ENCODE assay signal across 1 cellular context in the genomic region with DNA sequence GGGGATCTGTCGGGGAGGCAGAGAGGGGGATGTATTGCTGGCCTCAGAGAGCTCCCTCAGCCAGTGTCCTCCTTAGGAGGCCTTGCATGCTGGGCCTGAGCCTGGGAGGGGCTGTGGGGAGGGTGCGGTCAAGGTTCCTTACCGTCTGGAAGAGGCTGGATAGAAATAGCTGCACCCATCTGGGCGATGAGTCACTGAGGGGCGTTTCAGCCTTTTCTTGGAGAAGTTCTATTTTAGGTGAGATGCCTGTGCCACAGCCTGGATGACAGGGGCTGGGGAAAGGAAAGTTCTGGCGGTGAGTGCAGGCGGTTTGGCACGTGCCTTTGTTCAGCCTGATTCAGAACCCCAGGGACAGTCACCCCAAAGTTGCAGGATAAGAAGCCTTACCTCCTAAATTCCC.
TF ChIP-seq lines count a peak whose summit lies in the region.

No MANE protein-coding gene starts in this region.

TF ChIP-seq in GM23338, 12 proteins besides CTCF, POLR2A, EP300 and RAD21 (continued from another document):
- TF ChIP-seq, protein P1, sequence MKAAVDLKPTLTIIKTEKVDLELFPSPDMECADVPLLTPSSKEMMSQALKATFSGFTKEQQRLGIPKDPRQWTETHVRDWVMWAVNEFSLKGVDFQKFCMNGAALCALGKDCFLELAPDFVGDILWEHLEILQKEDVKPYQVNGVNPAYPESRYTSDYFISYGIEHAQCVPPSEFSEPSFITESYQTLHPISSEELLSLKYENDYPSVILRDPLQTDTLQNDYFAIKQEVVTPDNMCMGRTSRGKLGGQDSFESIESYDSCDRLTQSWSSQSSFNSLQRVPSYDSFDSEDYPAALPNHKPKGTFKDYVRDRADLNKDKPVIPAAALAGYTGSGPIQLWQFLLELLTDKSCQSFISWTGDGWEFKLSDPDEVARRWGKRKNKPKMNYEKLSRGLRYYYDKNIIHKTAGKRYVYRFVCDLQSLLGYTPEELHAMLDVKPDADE (IDR thresholded peaks at IDR 0.05) = no peak
- TF ChIP-seq ZNF114 (CRISPR knock-in tag; IDR thresholded peaks at IDR 0.05) (no peak), ZNF331 (CRISPR knock-in tag; IDR thresholded peaks at IDR 0.05; ENCODE audit: low read depth) (no peak), CREB1 (CRISPR knock-in tag; IDR thresholded peaks at IDR 0.05; ENCODE audit: low read depth) (no peak), EZH2phosphoT487 (IDR thresholded peaks at IDR 0.05; ENCODE audit: unreplicated experiment) (no peak), JUNB (IDR thresholded peaks at IDR 0.05; ENCODE audit: unreplicated experiment) (no peak)
- TF ChIP-seq, protein P2, sequence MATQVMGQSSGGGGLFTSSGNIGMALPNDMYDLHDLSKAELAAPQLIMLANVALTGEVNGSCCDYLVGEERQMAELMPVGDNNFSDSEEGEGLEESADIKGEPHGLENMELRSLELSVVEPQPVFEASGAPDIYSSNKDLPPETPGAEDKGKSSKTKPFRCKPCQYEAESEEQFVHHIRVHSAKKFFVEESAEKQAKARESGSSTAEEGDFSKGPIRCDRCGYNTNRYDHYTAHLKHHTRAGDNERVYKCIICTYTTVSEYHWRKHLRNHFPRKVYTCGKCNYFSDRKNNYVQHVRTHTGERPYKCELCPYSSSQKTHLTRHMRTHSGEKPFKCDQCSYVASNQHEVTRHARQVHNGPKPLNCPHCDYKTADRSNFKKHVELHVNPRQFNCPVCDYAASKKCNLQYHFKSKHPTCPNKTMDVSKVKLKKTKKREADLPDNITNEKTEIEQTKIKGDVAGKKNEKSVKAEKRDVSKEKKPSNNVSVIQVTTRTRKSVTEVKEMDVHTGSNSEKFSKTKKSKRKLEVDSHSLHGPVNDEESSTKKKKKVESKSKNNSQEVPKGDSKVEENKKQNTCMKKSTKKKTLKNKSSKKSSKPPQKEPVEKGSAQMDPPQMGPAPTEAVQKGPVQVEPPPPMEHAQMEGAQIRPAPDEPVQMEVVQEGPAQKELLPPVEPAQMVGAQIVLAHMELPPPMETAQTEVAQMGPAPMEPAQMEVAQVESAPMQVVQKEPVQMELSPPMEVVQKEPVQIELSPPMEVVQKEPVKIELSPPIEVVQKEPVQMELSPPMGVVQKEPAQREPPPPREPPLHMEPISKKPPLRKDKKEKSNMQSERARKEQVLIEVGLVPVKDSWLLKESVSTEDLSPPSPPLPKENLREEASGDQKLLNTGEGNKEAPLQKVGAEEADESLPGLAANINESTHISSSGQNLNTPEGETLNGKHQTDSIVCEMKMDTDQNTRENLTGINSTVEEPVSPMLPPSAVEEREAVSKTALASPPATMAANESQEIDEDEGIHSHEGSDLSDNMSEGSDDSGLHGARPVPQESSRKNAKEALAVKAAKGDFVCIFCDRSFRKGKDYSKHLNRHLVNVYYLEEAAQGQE (IDR thresholded peaks at IDR 0.05; ENCODE audit: unreplicated experiment) = no peak
